Comparison of ENCODE assay signal across 28 cellular contexts in genomic region chr9:99427252-99427651, GRCh38.
"Had no signal": no experiment of that assay in that cellular context is flagged by ENCODE, and none has a peak within 500 bp of the region (broad histone marks: within the 10 kb centered on the region; RNA-seq: fewer than 3 reads in every experiment).

No MANE protein-coding gene starts in this region.

- H3K4me1 ChIP-seq: colonic mucosa, esophagus muscularis mucosa, esophagus squamous epithelium, gastrocnemius medialis, gastroesophageal sphincter had no signal

- H3K27me3 ChIP-seq: colonic mucosa, dorsolateral prefrontal cortex, esophagus muscularis mucosa, esophagus squamous epithelium, foreskin keratinocyte, gastrocnemius medialis, gastroesophageal sphincter, heart left ventricle, heart right ventricle, hepatocyte had no signal

- H3K27ac ChIP-seq: colonic mucosa, coronary artery, dorsolateral prefrontal cortex, epithelial cell of prostate, esophagus muscularis mucosa, esophagus squamous epithelium, foreskin keratinocyte, gastrocnemius medialis, gastroesophageal sphincter, heart left ventricle, heart right ventricle, hepatocyte had no signal

- H3K36me3 ChIP-seq: colonic mucosa, esophagus muscularis mucosa, esophagus squamous epithelium, gastrocnemius medialis, gastroesophageal sphincter, heart left ventricle, heart right ventricle had no signal

- DNase-seq: colonic mucosa; cortex of kidney; dermis blood vessel endothelial cell; dorsolateral prefrontal cortex; effector CD4-positive, alpha-beta T cell; effector CD8-positive, alpha-beta T cell; effector memory CD4-positive, alpha-beta T cell; effector memory CD8-positive, alpha-beta T cell; endodermal cell; erythroblast; esophagus squamous epithelium; foreskin fibroblast; foreskin keratinocyte; foreskin melanocyte; gastrocnemius medialis; glutamatergic neuron; head of caudate nucleus; heart left ventricle; heart right ventricle had no signal

- H3K79me2 ChIP-seq: hepatocyte had no signal

- FAIRE-seq: endometrium, endothelial cell of umbilical vein, frontal cortex had no signal

- H3K27ac Mint-ChIP-seq: dendritic cell treated with granulocyte-macrophage colony-stimulating factor and Interleukin-4, amounts not matched to agents 40 ng/mL and 50 ng/mL, for 4 days; effector memory CD8-positive, alpha-beta T cell; endodermal cell had no signal

- H3K9me3 Mint-ChIP-seq: effector memory CD8-positive, alpha-beta T cell had no signal

- H3K4me3 ChIP-seq: colonic mucosa, coronary artery, dorsolateral prefrontal cortex, esophagus muscularis mucosa, esophagus squamous epithelium, gastrocnemius medialis, gastroesophageal sphincter, heart left ventricle, heart right ventricle, hepatocyte had no signal

- H3K9me3 ChIP-seq: colonic mucosa, esophagus muscularis mucosa, esophagus squamous epithelium, gastrocnemius medialis had no signal

- H3K4me2 ChIP-seq: hepatocyte had no signal

- ATAC-seq: effector memory CD8-positive, alpha-beta T cell; foreskin keratinocyte; gastrocnemius medialis; gastroesophageal sphincter; heart left ventricle; heart right ventricle had no signal

- H2AFZ ChIP-seq: hepatocyte had no signal

- H3K4me3 Mint-ChIP-seq: dendritic cell treated with granulocyte-macrophage colony-stimulating factor and Interleukin-4, amounts not matched to agents 40 ng/mL and 50 ng/mL, for 4 days; effector memory CD8-positive, alpha-beta T cell; endodermal cell had no signal
